ENCODE assay signal across 19 cellular contexts in genomic region chr1:145702826-145703225, GRCh38. TPM values are rescaled to one million over a fixed set of nuclear protein-coding genes. Genes with fewer than 3 reads are reported as not detected.
DNase-seq lines count a peak whose midpoint lies in the region; ATAC-seq, FAIRE-seq and TF ChIP-seq lines count a peak whose summit lies in the region.
"Had no signal": no experiment of that assay in that cellular context is flagged by ENCODE, and none has a peak within 500 bp of the region (broad histone marks: within the 10 kb centered on the region; RNA-seq: fewer than 3 reads in every experiment).

No MANE protein-coding gene starts in this region.

- H3K4me3 ChIP-seq in kidney (ENCODE audit: low read length in 2 of 2), result peak overlapping the region; percentile 74 to 79
- H3K4me3 ChIP-seq in trophoblast cell (ENCODE audit: low read depth, low read length), result no peak overlapping the region
- H3K4me3 ChIP-seq in pancreas, result no peak overlapping the region
- H3K4me3 ChIP-seq: GM12878, GM23248, HAP-1 had no signal

- H3K9me3 ChIP-seq in kidney (ENCODE audit: control insufficient read depth in 1 of 2, low read length in 2 of 2), result no peaks in the 10 kb centered on the region
- no peaks in the 10 kb centered on the region for H3K9me3 ChIP-seq in trophoblast cell (ENCODE audit: insufficient read depth, low read depth, low read length)
- H3K9me3 ChIP-seq in pancreas, result no peaks in the 10 kb centered on the region
- H3K9me3 ChIP-seq: BE2C, HAP-1 had no signal

- no peak overlapping the region for H4K12ac ChIP-seq in trophoblast cell (ENCODE audit: low read depth, low read length)

- no peak overlapping the region for H3K4me2 ChIP-seq in trophoblast cell (ENCODE audit: low read length)

- ATAC-seq in pancreas, result no peak
- ATAC-seq: GM12878 had no signal

- H3K23ac ChIP-seq in trophoblast cell (ENCODE audit: low read length), result no peak overlapping the region

- TF ChIP-seq CTCF in kidney (IDR thresholded peaks at IDR 0.05; ENCODE audit: borderline replicate concordance, extremely low read depth, insufficient read depth) (no peak), pancreas (IDR thresholded peaks at IDR 0.05) (no peak)

- no peak overlapping the region for H2BK120ac ChIP-seq in trophoblast cell (ENCODE audit: insufficient read depth, low read length, poor library complexity)

- FAIRE-seq in kidney (lab: Jason Lieb, UNC) (no peak), pancreas (lab: Jason Lieb, UNC) (no peak)
- FAIRE-seq: GM12878 had no signal

- no peak overlapping the region for H2AFZ ChIP-seq in trophoblast cell (ENCODE audit: insufficient read depth, low read length, poor library complexity)
- H2AFZ ChIP-seq: GM23248 had no signal

- H3K79me1 ChIP-seq in trophoblast cell (ENCODE audit: low read length), result peaks cover 30% of the 10 kb centered on the region

- H4K8ac ChIP-seq in trophoblast cell (ENCODE audit: low read depth, low read length), result peak overlapping the region; percentile 7

- peak overlapping the region; percentile 74 for H4K91ac ChIP-seq in trophoblast cell (ENCODE audit: low read depth, low read length)

- no peak overlapping the region for H3K18ac ChIP-seq in trophoblast cell (ENCODE audit: low read length)

- peak overlapping the region in 1 of 2 donors; percentile 83 for H3K27ac ChIP-seq in kidney (ENCODE audit: low read depth in 2 of 2, low read length in 2 of 2)
- no peak overlapping the region for H3K27ac ChIP-seq in trophoblast cell (ENCODE audit: low read depth, low read length)
- H3K27ac ChIP-seq in pancreas, result no peak overlapping the region
- H3K27ac ChIP-seq: C4-2B, GM23248 had no signal

- no peak overlapping the region for H2BK5ac ChIP-seq in trophoblast cell (ENCODE audit: low read depth, low read length, poor library complexity)

- no CpG with 5 or more reads among the region's 7 CpGs for WGBS in trophoblast cell (ENCODE audit: extremely low coverage, insufficient coverage, insufficient read length)
- 84 to 87% methylated on average over 7 of the region's 7 CpGs for WGBS in pancreas, 2 donors

- H3K14ac ChIP-seq in trophoblast cell (ENCODE audit: low read length), result no peak overlapping the region

- H3K79me2 ChIP-seq in trophoblast cell (ENCODE audit: control insufficient read depth, insufficient read depth, low read length, poor library complexity), result peaks cover 9% of the 10 kb centered on the region

- H3K36me3 ChIP-seq in kidney (ENCODE audit: control insufficient read depth in 1 of 2, insufficient read depth in 2 of 2, low read length in 2 of 2), result peaks cover 0 to 9% of the 10 kb centered on the region in 2 donors
- H3K36me3 ChIP-seq in trophoblast cell (ENCODE audit: control insufficient read depth in 1 of 2, insufficient read depth in 2 of 2, low read length in 2 of 2), result no peaks in the 10 kb centered on the region
- no peaks in the 10 kb centered on the region for H3K36me3 ChIP-seq in pancreas
- H3K36me3 ChIP-seq: BE2C, HAP-1 had no signal

- no peaks in the 10 kb centered on the region for H3K27me3 ChIP-seq in trophoblast cell (ENCODE audit: insufficient read depth, low read length)
- H3K27me3 ChIP-seq in pancreas, result no peaks in the 10 kb centered on the region
- H3K27me3 ChIP-seq: BE2C had no signal

- H2BK12ac ChIP-seq in trophoblast cell (ENCODE audit: low read length), result peak overlapping the region; percentile 42

- H2AK5ac ChIP-seq in trophoblast cell (ENCODE audit: low read length), result no peak overlapping the region

- intact Hi-C loops in kidney (cut with DNase I), result no loop called here
- intact Hi-C loops in pancreas (cut with DNase I), result no loop called here

- H3K9ac ChIP-seq in kidney (ENCODE audit: low read length in 2 of 2) (no peak overlapping the region), trophoblast cell (ENCODE audit: low read length) (no peak overlapping the region)
- H3K9ac ChIP-seq: GM23248 had no signal

- peak overlapping the region; percentile 34 for H3K4ac ChIP-seq in trophoblast cell (ENCODE audit: low read depth, low read length)

- DNase-seq in HK-2 (ENCODE audit: unreplicated experiment) (peak; percentile 38), kidney (no peak), trophoblast cell (no peak), DMS53 (lab: John Stamatoyannopoulos, UW) (no peak), pancreas (no peak)
- no peak for DNase-seq in activated naive CD4-positive, alpha-beta T cell treated with Interleukin-2 at 50 U/mL for 16 hours
- DNase-seq: BE2C; Calu3; CD4-positive, alpha-beta T cell; DND-41; EL; GM23248 had no signal

- H3K4me1 ChIP-seq in kidney (ENCODE audit: control insufficient read depth in 1 of 2, insufficient read depth in 1 of 2, low read depth in 1 of 2, low read length in 2 of 2) (peaks cover 6 to 9% of the 10 kb centered on the region in 2 donors), trophoblast cell (ENCODE audit: control insufficient read depth in 1 of 2, insufficient read depth in 2 of 2, low read length in 2 of 2) (peaks cover 15 to 24% of the 10 kb centered on the region in 2 experiments), pancreas (peaks cover 12 to 22% (median 14%) of the 10 kb centered on the region in 3 donors)
- H3K4me1 ChIP-seq: BE2C, HAP-1 had no signal

RNA-seq across cellular contexts. Expression of gene PDZK1, which starts 4.3 kb away (rescaled TPM):
- total RNA-seq in kidney (152 TPM), pancreas (1 to 10 TPM; 3.4 to 9.7 (median 8.1) TPM)
- polyA plus RNA-seq in kidney (ENCODE audit: insufficient read depth, low read depth, low replicate concordance) (659 TPM), pancreas (10 to 100 TPM in 1 of 2 donors, 1 to 10 TPM in 1; 9.8 to 21.6 TPM)
- polyA plus RNA-seq in trophoblast cell (2013), result 34.7 and 36.3 TPM in 2 replicates
- total RNA-seq: CD4-positive, alpha-beta T cell; H4 had no signal

RNA-seq across cellular contexts. Expression of gene CD160, which starts 16.5 kb away (rescaled TPM):
- 0.60 TPM for total RNA-seq in kidney
- polyA plus RNA-seq in kidney (ENCODE audit: insufficient read depth, low read depth, low replicate concordance), result not detected
- 0.28 and 0.30 TPM in 2 replicates for polyA plus RNA-seq in trophoblast cell (2013)
- under 1 TPM in 2 of 6 donors, not detected in 4; 0.12 to 0.15 TPM for total RNA-seq in pancreas
- under 1 TPM in 1 of 2 donors, not detected in 1; 0.02 TPM for polyA plus RNA-seq in pancreas
- total RNA-seq: A172; Calu3; CD4-positive, alpha-beta T cell; G401; GM23248; H4; HT-29 had no signal

Comparison
In these comparisons a context has a peak if more than half of its experiments do, and no peak if none do; other contexts are left out.
1. H3K4me3 ChIP-seq: peak in kidney (2 of 2); none in trophoblast cell (single experiment) and pancreas (0 of 4).
2. RNA of gene PDZK1, which starts 4.3 kb away (total RNA-seq): 152 TPM in kidney (single experiment); 3.4 to 9.7 TPM in pancreas; every median in the first group is over 10 times any median in the second.